Comparison of ENCODE assay signal across 23 cellular contexts in the genomic region with DNA sequence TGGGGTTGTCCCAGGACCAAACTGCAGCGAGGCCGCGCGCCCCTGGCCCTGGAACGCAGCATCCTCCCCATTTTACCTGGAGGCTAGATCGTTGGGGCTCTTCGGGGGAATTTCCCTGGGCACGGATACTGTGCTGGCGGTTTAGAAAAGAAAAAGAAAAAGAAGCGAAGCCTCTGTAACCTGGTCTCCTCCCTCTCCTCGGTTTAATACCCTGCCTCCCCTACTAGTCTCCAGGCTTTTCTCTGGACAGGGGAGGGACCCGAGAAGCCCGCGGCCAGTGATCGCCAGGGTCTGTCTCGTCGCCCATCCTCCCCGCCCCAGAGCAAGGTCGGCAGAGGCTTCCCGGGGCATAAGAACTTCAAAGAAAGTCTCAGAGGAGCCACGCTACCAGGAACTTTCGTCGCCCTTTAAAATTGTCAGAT. TPM values are rescaled to one million over a fixed set of nuclear protein-coding genes. Genes with fewer than 3 reads are reported as not detected.
A peak's percentile ranks its signal among the peaks of the same experiment; 100 is the strongest.
DNase-seq lines count a peak whose midpoint lies in the region; ATAC-seq and TF ChIP-seq lines count a peak whose summit lies in the region.
"Had no signal": no experiment of that assay in that cellular context is flagged by ENCODE, and none has a peak within 500 bp of the region (broad histone marks: within the 10 kb centered on the region; RNA-seq: fewer than 3 reads in every experiment).

No MANE protein-coding gene starts in this region.

- H3K23ac ChIP-seq in H9 (ENCODE audit: insufficient read length, low read depth, low read length) = no peak overlapping the region

- H2BK20ac ChIP-seq in H9 (ENCODE audit: low read depth, low read length, poor library complexity, severe bottlenecking) = no peak overlapping the region

- dilution Hi-C loops in mammary epithelial cell (cut with HindIII; ENCODE audit: low sequenced_read_pairs) = loop anchor here (10.0 kb wide), 1 partner anchor 63 kb away; no protein-coding TSS in a partner anchor

- WGBS in H9 (ENCODE audit: extremely low coverage, insufficient read length, low lambda C conversion rate) = no CpG with 5 or more reads among the region's 23 CpGs
- 36 to 41% methylated on average over 23 of the region's 23 CpGs for WGBS in ectodermal cell, 2 experiments
- WGBS in smooth muscle cell (ENCODE audit: low lambda C conversion rate) = 20% methylated on average over 23 of the region's 23 CpGs
- 13% methylated on average over 16 of the region's 23 CpGs for WGBS in mammary epithelial cell (ENCODE audit: low coverage, missing lambda C conversion rate)

- in situ Hi-C loops in mammary epithelial cell (cut with MboI; ENCODE audit: low sequenced_read_pairs in 2 of 2) = no loop called here

- no peaks in the 10 kb centered on the region for H4K20me1 ChIP-seq in H9 (ENCODE audit: control insufficient read depth, insufficient read depth, insufficient read length)
- H4K20me1 ChIP-seq in smooth muscle cell (ENCODE audit: low read depth) = no peaks in the 10 kb centered on the region
- H4K20me1 ChIP-seq in mammary epithelial cell (ENCODE audit: insufficient read depth, low read length) = no peaks in the 10 kb centered on the region

- H2AFZ ChIP-seq in H9 (ENCODE audit: low read length) = no peak overlapping the region
- no peak overlapping the region for H2AFZ ChIP-seq in smooth muscle cell (ENCODE audit: low read depth)
- no peak overlapping the region for H2AFZ ChIP-seq in mammary epithelial cell (ENCODE audit: low read depth, low read length)

- intact Hi-C loops in mammary epithelial cell (cut with micrococcal nuclease) = no loop called here

- no TSS peak for BruUV-seq in mammary epithelial cell (replicated peaks; lab: Mats Ljungman, UMichigan)

- DNase-seq in H9 (no peak), iPS-NIHi7 (ENCODE audit: extremely low spot score) (peak; percentile 23), smooth muscle cell (lab: John Stamatoyannopoulos, UW; ENCODE audit: unreplicated experiment) (no peak), mammary epithelial cell (no peak)
- no peak for DNase-seq in effector memory CD8-positive, alpha-beta T cell
- DNase-seq: activated CD4-positive, alpha-beta T cell treated with anti-CD3 and anti-CD28 coated beads, Interleukin-2, amount 50 U/mL, for 4 hours; activated effector memory CD4-positive, alpha-beta T cell treated with Interleukin-2 at 50 U/mL for 16 hours; body of pancreas; CD4-positive, alpha-beta memory T cell; DMS79; head of caudate nucleus; HFFc6; NCI-H187; NCI-H226; NCI-H82; PC-3; stimulated activated naive CD4-positive, alpha-beta T cell treated with Interleukin-2 at 50 U/mL for 16 hours; WERI-Rb-1 had no signal

- H3K9me3 Mint-ChIP-seq in H9 = peaks cover 1 to 4% of the 10 kb centered on the region in 2 experiments; a peak in 1 of 5 replicates
- peaks cover 0 to 2% of the 10 kb centered on the region in 2 donors for H3K9me3 Mint-ChIP-seq in effector memory CD8-positive, alpha-beta T cell
- H3K9me3 Mint-ChIP-seq: HFFc6 had no signal

- H2BK120ac ChIP-seq in H9 (ENCODE audit: low read depth, low read length, poor library complexity, severe bottlenecking) = no peak overlapping the region

- H3K23me2 ChIP-seq in H9 (ENCODE audit: insufficient read length, low read depth, low read length, poor library complexity, severe bottlenecking) = peaks cover 3% of the 10 kb centered on the region

- peaks cover 98% of the 10 kb centered on the region for H3K27me3 Mint-ChIP-seq in H9 (ENCODE audit: low read depth)
- peaks cover 24 to 49% of the 10 kb centered on the region in 2 donors for H3K27me3 Mint-ChIP-seq in effector memory CD8-positive, alpha-beta T cell

- H2BK15ac ChIP-seq in H9 (ENCODE audit: low read depth, low read length) = no peak overlapping the region; the same call in 1 of the 2 replicates

- H3K36me3 ChIP-seq in ectodermal cell (ENCODE audit: control insufficient read depth, insufficient read depth, low read length) (no peaks in the 10 kb centered on the region), smooth muscle cell (ENCODE audit: low read depth) (no peaks in the 10 kb centered on the region), mammary epithelial cell (ENCODE audit: insufficient read depth, low read length) (no peaks in the 10 kb centered on the region)
- H3K36me3 ChIP-seq: WERI-Rb-1 had no signal

- H3K27me3 ChIP-seq in H9 (ENCODE audit: insufficient read depth, low read length) = peaks cover 49% of the 10 kb centered on the region; the same call in 1 of the 2 replicates
- peaks cover 84% of the 10 kb centered on the region for H3K27me3 ChIP-seq in ectodermal cell (ENCODE audit: control insufficient read depth, insufficient read depth, low read length, poor library complexity, severe bottlenecking)
- H3K27me3 ChIP-seq in smooth muscle cell (ENCODE audit: low read depth) = peaks cover 98% of the 10 kb centered on the region
- H3K27me3 ChIP-seq in mammary epithelial cell (ENCODE audit: insufficient read depth, low read length) = peaks cover 24% of the 10 kb centered on the region

- TF ChIP-seq CTCF in H9 (conservative IDR thresholded peaks at IDR 0.05) (no peak), smooth muscle cell (IDR thresholded peaks at IDR 0.05; ENCODE audit: borderline replicate concordance, insufficient read depth, poor library complexity, severe bottlenecking) (no peak), mammary epithelial cell (conservative IDR thresholded peaks at IDR 0.05 in 1 of 2, IDR thresholded peaks at IDR 0.05 in 1 of 2; ENCODE audit: extremely low read depth in 1 of 2, insufficient read depth in 1 of 2, low read depth in 1 of 2, low read length in 2 of 2) (no peak)

- H3K14ac ChIP-seq in H9 (ENCODE audit: insufficient read depth, low read length) = no peak overlapping the region; the same call in 1 of the 2 replicates

- no peak overlapping the region for H3K4ac ChIP-seq in H9 (ENCODE audit: low read depth, low read length)

- H3K9me3 ChIP-seq in H9 (ENCODE audit: control insufficient read depth, low read depth, low read length) (no peaks in the 10 kb centered on the region), ectodermal cell (ENCODE audit: control insufficient read depth, low read length) (no peaks in the 10 kb centered on the region), smooth muscle cell (replicated peaks; ENCODE audit: low read depth) (no peaks in the 10 kb centered on the region), mammary epithelial cell (replicated peaks; ENCODE audit: insufficient read depth, low read length) (no peaks in the 10 kb centered on the region)
- H3K9me3 ChIP-seq: body of pancreas had no signal

- no peak overlapping the region for H3K9ac ChIP-seq in H9 (ENCODE audit: extremely low read depth, insufficient read length, low read length)
- no peak overlapping the region for H3K9ac ChIP-seq in smooth muscle cell (ENCODE audit: low read depth)
- H3K9ac ChIP-seq in mammary epithelial cell (ENCODE audit: insufficient read depth, low read length) = no peak overlapping the region

- CTCF ChIA-PET in mammary epithelial cell (lab: Charles Lee; ENCODE audit: low non-redundant PET) = no interaction called here

- H3K79me1 ChIP-seq in H9 (ENCODE audit: insufficient read depth, low read depth, low read length, poor library complexity, severe bottlenecking) = no peaks in the 10 kb centered on the region

- no peak overlapping the region for H3K18ac ChIP-seq in H9 (ENCODE audit: insufficient read length, low read depth, low read length)

- H3K36me3 Mint-ChIP-seq in H9 (ENCODE audit: insufficient read depth in 1 of 3, low read depth in 3 of 3) = no peaks in the 10 kb centered on the region
- no peaks in the 10 kb centered on the region for H3K36me3 Mint-ChIP-seq in effector memory CD8-positive, alpha-beta T cell (ENCODE audit: insufficient read depth)
- H3K36me3 Mint-ChIP-seq: CD4-positive, alpha-beta memory T cell had no signal

- no peaks in the 10 kb centered on the region; the same call in 1 of the 2 replicates for H3K4me1 ChIP-seq in H9 (ENCODE audit: insufficient read depth, low read length)
- H3K4me1 ChIP-seq in ectodermal cell (ENCODE audit: control insufficient read depth, insufficient read depth, low read length) = peaks cover 8% of the 10 kb centered on the region
- H3K4me1 ChIP-seq in smooth muscle cell (ENCODE audit: low read depth) = no peaks in the 10 kb centered on the region
- peaks cover 8% of the 10 kb centered on the region for H3K4me1 ChIP-seq in mammary epithelial cell (ENCODE audit: insufficient read depth, low read length)

- H3K27ac Mint-ChIP-seq in H9 = no peak overlapping the region
- no peak overlapping the region for H3K27ac Mint-ChIP-seq in effector memory CD8-positive, alpha-beta T cell
- H3K27ac Mint-ChIP-seq: CD4-positive, alpha-beta memory T cell; HFFc6 had no signal

- H3K4me1 Mint-ChIP-seq in H9 = peaks cover 17 to 24% of the 10 kb centered on the region in 2 experiments
- H3K4me1 Mint-ChIP-seq in effector memory CD8-positive, alpha-beta T cell (ENCODE audit: low read depth in 2 of 2) = no peaks in the 10 kb centered on the region

- H4K91ac ChIP-seq in H9 (ENCODE audit: insufficient read length, low read depth, low read length) = no peak overlapping the region

- H4K5ac ChIP-seq in H9 (ENCODE audit: insufficient read length, low read depth, low read length) = no peak overlapping the region

- no peak overlapping the region for H2AK5ac ChIP-seq in H9 (ENCODE audit: insufficient read length, low read length)

- no peaks in the 10 kb centered on the region for H3F3A ChIP-seq in smooth muscle cell (ENCODE audit: low read depth)

- no peak overlapping the region for H3T11ph ChIP-seq in H9 (ENCODE audit: low read length)

- no peak overlapping the region for H3K56ac ChIP-seq in H9 (ENCODE audit: insufficient read length, low read depth, low read length)

- H3K79me2 ChIP-seq in H9 (ENCODE audit: insufficient read depth, low read length) (no peaks in the 10 kb centered on the region), smooth muscle cell (ENCODE audit: low read depth) (no peaks in the 10 kb centered on the region), mammary epithelial cell (ENCODE audit: insufficient read depth, low read length) (no peaks in the 10 kb centered on the region)

- no peak overlapping the region for H4K8ac ChIP-seq in H9 (replicated peaks; ENCODE audit: insufficient read length, low read depth, low read length)

- ATAC-seq in effector memory CD8-positive, alpha-beta T cell (replicated peaks) = no peak
- no peak for ATAC-seq in GM21825 (IDR thresholded peaks at IDR 0.05; ENCODE audit: unreplicated experiment)
- ATAC-seq: body of pancreas, PC-3 had no signal

- H2BK5ac ChIP-seq in H9 (ENCODE audit: insufficient read length, low read length) = no peak overlapping the region

- H3K4me2 ChIP-seq in H9 (ENCODE audit: insufficient read depth, insufficient read length, low read length) = peak overlapping the region; percentile 36
- H3K4me2 ChIP-seq in smooth muscle cell = peak overlapping the region; percentile 30
- H3K4me2 ChIP-seq in mammary epithelial cell (ENCODE audit: insufficient read depth, low read depth, low read length) = no peak overlapping the region

- no peak overlapping the region for H2BK12ac ChIP-seq in H9 (ENCODE audit: insufficient read length, low read depth, low read length)

- peak overlapping the region in 1 of 2 experiments; percentile 68; a peak in 4 of 5 replicates for H3K4me3 Mint-ChIP-seq in H9
- H3K4me3 Mint-ChIP-seq in effector memory CD8-positive, alpha-beta T cell = no peak overlapping the region
- H3K4me3 Mint-ChIP-seq: CD4-positive, alpha-beta memory T cell; HFFc6 had no signal

- H3K27ac ChIP-seq in H9 (ENCODE audit: insufficient read length, low read depth, low read length) = no peak overlapping the region
- H3K27ac ChIP-seq in ectodermal cell (ENCODE audit: insufficient read depth, low read depth, low read length, poor library complexity, severe bottlenecking) = no peak overlapping the region
- no peak overlapping the region for H3K27ac ChIP-seq in smooth muscle cell (ENCODE audit: low read depth)
- H3K27ac ChIP-seq in mammary epithelial cell (ENCODE audit: insufficient read depth, low read depth, low read length) = no peak overlapping the region
- H3K27ac ChIP-seq: body of pancreas, WERI-Rb-1 had no signal

- H3K4me3 ChIP-seq in ectodermal cell (ENCODE audit: insufficient read depth, low read depth, low read length) (peak overlapping the region; percentile 10), smooth muscle cell (no peak overlapping the region), mammary epithelial cell (replicated peaks in 1 of 3; ENCODE audit: insufficient read depth in 1 of 3, low read depth in 2 of 3, low read length in 3 of 3) (no peak overlapping the region)
- H3K4me3 ChIP-seq: body of pancreas had no signal

RNA-seq across cellular contexts. Expression of a gene that starts 6.1 kb away (rescaled TPM):
- total RNA-seq in H9 (2021) (0.35 and 0.42 TPM in 2 replicates), smooth muscle cell (38.6 and 44.4 TPM in 2 replicates), mammary epithelial cell (not detected)
- polyA plus RNA-seq in ectodermal cell (2013, experiment 1 of 4) = 7.7 TPM
- polyA plus RNA-seq in ectodermal cell (2013, experiment 2 of 4) = 8.2 TPM
- polyA plus RNA-seq in ectodermal cell (2013, experiment 3 of 4) = 8.0 TPM
- 8.3 TPM for polyA plus RNA-seq in ectodermal cell (2013, experiment 4 of 4)
- polyA plus RNA-seq in smooth muscle cell (27.7 and 40.5 TPM in 2 replicates), mammary epithelial cell (0.02 TPM)
- polyA minus RNA-seq in mammary epithelial cell = not detected
- total RNA-seq: body of pancreas; CD4-positive, alpha-beta memory T cell; HFFc6; lung microvascular endothelial cell; PC-3; T-helper 1 cell treated with Interleukin-12 subunit alpha and Interleukin-12 subunit beta and Interleukin-4 antibody, amounts not matched to agents 30 ng/mL and 1 ng/mL, for 36 hours had no signal
- polyA plus RNA-seq: CD4-positive, alpha-beta memory T cell; keratinocyte had no signal

Comparison
In these comparisons a context has a peak if more than half of its experiments do, and no peak if none do; other contexts are left out.
1. RNA of a gene that starts 6.1 kb away (total RNA-seq): 38.6 to 44.4 TPM in smooth muscle cell; 0.35 to 0.42 TPM in H9 and not detected in mammary epithelial cell; every median in the first group is over 10 times any median in the second.